Comparison of ENCODE assay signal across 8 cellular contexts in genomic region chr6:170584954-170585498, GRCh38. TPM values are rescaled to one million over a fixed set of nuclear protein-coding genes. Genes with fewer than 3 reads are reported as not detected.
A peak's percentile ranks its signal among the peaks of the same experiment; 100 is the strongest.
DNase-seq lines count a peak whose midpoint lies in the region; ATAC-seq and TF ChIP-seq lines count a peak whose summit lies in the region.

No MANE protein-coding gene starts in this region.

- intact Hi-C loops in right cardiac atrium (cut with DNase I), result no loop called here

- peaks cover 2% of the 10 kb centered on the region for H3K9me3 Mint-ChIP-seq in activated CD8-positive, alpha-beta memory T cell treated with anti-CD3 and anti-CD28 coated beads, Interleukin-2, amount 10 ng/mL, durations not matched to agents 7 days and 5 days (ENCODE audit: low read depth)
- peaks cover 13% of the 10 kb centered on the region for H3K9me3 Mint-ChIP-seq in WTC11

- peak overlapping the region; percentile 95 for H3K27ac Mint-ChIP-seq in activated CD8-positive, alpha-beta memory T cell treated with anti-CD3 and anti-CD28 coated beads, Interleukin-2, amount 10 ng/mL, durations not matched to agents 7 days and 5 days
- peak overlapping the region; percentile 99 for H3K27ac Mint-ChIP-seq in WTC11

- peak overlapping the region; percentile 55 for H3K4me3 ChIP-seq in right cardiac atrium (ENCODE audit: low read length)
- H3K4me3 ChIP-seq in skin epidermis, result peak overlapping the region; percentile 73 to 99 (median 89)

- no peaks in the 10 kb centered on the region for H3K27me3 ChIP-seq in right cardiac atrium (ENCODE audit: control insufficient read depth, insufficient read depth)

- WGBS in right cardiac atrium, result 11% methylated on average over 6 of the region's 6 CpGs

- ATAC-seq in activated CD8-positive, alpha-beta memory T cell treated with anti-CD3 and anti-CD28 coated beads, Interleukin-2, amount 10 ng/mL, durations not matched to agents 7 days and 5 days, result peak; percentile 1
- ATAC-seq in HG03025 (IDR thresholded peaks at IDR 0.05; ENCODE audit: low FRiP score, unreplicated experiment) (peak; percentile 32), WTC11 (peak; percentile 29), right cardiac atrium (peak in 1 of 2 donors; percentile 1)

- no peak for TF ChIP-seq CTCF in WTC11 (IDR thresholded peaks at IDR 0.05)

- peaks cover 2% of the 10 kb centered on the region for H3K4me1 ChIP-seq in right cardiac atrium (ENCODE audit: control insufficient read depth, insufficient read depth, low read length)

- POLR2A ChIA-PET in WTC11 (lab: Charles Lee), result no interaction called here

- H3K4me3 Mint-ChIP-seq in activated CD8-positive, alpha-beta memory T cell treated with anti-CD3 and anti-CD28 coated beads, Interleukin-2, amount 10 ng/mL, durations not matched to agents 7 days and 5 days, result peak overlapping the region; percentile 98
- peak overlapping the region; percentile 99 for H3K4me3 Mint-ChIP-seq in WTC11

- CTCF ChIA-PET in activated CD8-positive, alpha-beta memory T cell treated with anti-CD3 and anti-CD28 coated beads, Interleukin-2, amount 10 ng/mL, durations not matched to agents 7 days and 5 days (lab: Charles Lee), result interaction anchor here (0.7 to 2.0 kb wide), 3 partner anchors 15 to 31 kb away, joined by 3 to 10 read pairs (median 8); partner anchors contain the start of gene TBP
- CTCF ChIA-PET in WTC11 (lab: Charles Lee), result no interaction called here

- DNase-seq in activated CD8-positive, alpha-beta memory T cell treated with anti-CD3 and anti-CD28 coated beads, Interleukin-2, amount 10 ng/mL, durations not matched to agents 7 days and 5 days, result no peak
- DNase-seq in activated CD8-positive, alpha-beta memory T cell treated with anti-CD3 and anti-CD28 coated beads, Interleukin-2, amount 50 U/mL, for 48 hours, result no peak
- peak; percentile 15 for DNase-seq in WTC11 (ENCODE audit: low spot score)
- no peak for DNase-seq in right cardiac atrium
- no peak for DNase-seq in NCI-H2196 treated with DMSO at 0.1 percent for 48 hours (lab: John Stamatoyannopoulos, UW; ENCODE audit: unreplicated experiment)
- DNase-seq in OCI-M1 (lab: John Stamatoyannopoulos, UW), result no peak

- peaks cover 29% of the 10 kb centered on the region for H3K36me3 Mint-ChIP-seq in activated CD8-positive, alpha-beta memory T cell treated with anti-CD3 and anti-CD28 coated beads, Interleukin-2, amount 10 ng/mL, durations not matched to agents 7 days and 5 days
- H3K36me3 Mint-ChIP-seq in WTC11, result peaks cover 50% of the 10 kb centered on the region

- H3K9me3 ChIP-seq in right cardiac atrium (ENCODE audit: control insufficient read depth, low read length), result no peaks in the 10 kb centered on the region

- H3K27ac ChIP-seq in right cardiac atrium (ENCODE audit: low read length) (peak overlapping the region; percentile 80), skin epidermis (peak overlapping the region in 20 of 21 experiments; percentile 71 to 97 (median 94))

- H3K4me1 Mint-ChIP-seq in activated CD8-positive, alpha-beta memory T cell treated with anti-CD3 and anti-CD28 coated beads, Interleukin-2, amount 10 ng/mL, durations not matched to agents 7 days and 5 days, result peaks cover 26% of the 10 kb centered on the region
- peaks cover 37% of the 10 kb centered on the region for H3K4me1 Mint-ChIP-seq in WTC11

- peaks cover 7% of the 10 kb centered on the region for H3K27me3 Mint-ChIP-seq in activated CD8-positive, alpha-beta memory T cell treated with anti-CD3 and anti-CD28 coated beads, Interleukin-2, amount 10 ng/mL, durations not matched to agents 7 days and 5 days
- no peaks in the 10 kb centered on the region for H3K27me3 Mint-ChIP-seq in WTC11 (ENCODE audit: low read depth)

TF ChIP-seq in WTC11, 78 proteins besides CTCF, POLR2A, EP300 and RAD21:
- TF ChIP-seq CREM (CRISPR knock-in tag; IDR thresholded peaks at IDR 0.05) (no peak), ZNF317 (CRISPR knock-in tag; IDR thresholded peaks at IDR 0.05; ENCODE audit: borderline replicate concordance, low read depth) (no peak), ATF6 (CRISPR knock-in tag; IDR thresholded peaks at IDR 0.05) (no peak), CREB1 (CRISPR knock-in tag; IDR thresholded peaks at IDR 0.05) (no peak), RELA (CRISPR knock-in tag; IDR thresholded peaks at IDR 0.05; ENCODE audit: borderline replicate concordance) (no peak), ARID4B (CRISPR knock-in tag; IDR thresholded peaks at IDR 0.05; ENCODE audit: borderline replicate concordance) (0 out of 2 replicates have a peak, but pooled peaks have one; percentile 25), ZNF396 (CRISPR knock-in tag; IDR thresholded peaks at IDR 0.05; ENCODE audit: borderline replicate concordance) (no peak), USF1 (CRISPR knock-in tag; IDR thresholded peaks at IDR 0.05) (no peak)

RNA-seq across cellular contexts. Expression of gene PDCD2, which starts 0.6 kb away (rescaled TPM):
- total RNA-seq in activated CD8-positive, alpha-beta memory T cell treated with anti-CD3 and anti-CD28 coated beads, Interleukin-2, amount 10 ng/mL, durations not matched to agents 7 days and 5 days, result 10 to 100 TPM; 75.4 to 99.7 TPM
- total RNA-seq in WTC11 (2021) (112 to 132 TPM (median 113 TPM) in 3 replicates), right cardiac atrium (10 to 100 TPM; 26.1 to 36.4 (median 30.9) TPM)
- polyA plus RNA-seq in right cardiac atrium, result 27.7 TPM

RNA-seq across cellular contexts. Expression of gene TBP, which starts 30.9 kb away (rescaled TPM):
- total RNA-seq in activated CD8-positive, alpha-beta memory T cell treated with anti-CD3 and anti-CD28 coated beads, Interleukin-2, amount 10 ng/mL, durations not matched to agents 7 days and 5 days, result 10 to 100 TPM; 25.6 to 26.8 TPM
- 20.2 to 20.9 TPM (median 20.6 TPM) in 3 replicates for total RNA-seq in WTC11 (2021)
- 10 to 100 TPM in 1 of 4 donors, 1 to 10 TPM in 3; 8.7 to 11.8 (median 9.2) TPM for total RNA-seq in right cardiac atrium
- polyA plus RNA-seq in right cardiac atrium, result 7.9 TPM

RNA-seq across cellular contexts. Expression of gene PSMB1, which starts 31.9 kb away (rescaled TPM):
- total RNA-seq in activated CD8-positive, alpha-beta memory T cell treated with anti-CD3 and anti-CD28 coated beads, Interleukin-2, amount 10 ng/mL, durations not matched to agents 7 days and 5 days, result 100 to 1,000 TPM; 160 to 198 TPM
- total RNA-seq in WTC11 (2021) (199 to 215 TPM (median 209 TPM) in 3 replicates), right cardiac atrium (100 to 1,000 TPM; 125 to 146 (median 144) TPM)
- 280 TPM for polyA plus RNA-seq in right cardiac atrium
